In the genomic region with DNA sequence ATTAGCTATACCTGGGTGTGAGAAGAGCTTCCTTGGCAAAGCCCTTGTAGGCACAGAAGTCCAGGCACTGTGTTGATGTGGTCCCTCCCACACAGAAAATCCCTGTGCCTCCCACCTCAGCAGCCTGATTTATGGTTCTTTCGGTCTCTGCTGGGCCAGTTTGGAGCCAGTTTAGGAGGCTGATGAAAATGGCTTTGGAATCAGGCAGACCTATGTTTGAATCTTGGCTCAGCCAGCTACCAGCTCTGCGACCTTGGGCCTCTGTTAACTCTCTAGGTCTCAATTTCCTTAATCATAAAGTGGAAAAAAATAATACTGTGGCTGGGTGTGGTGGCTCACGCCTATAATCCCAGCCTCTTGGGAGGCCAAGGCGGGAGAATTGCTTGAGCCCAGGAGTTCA, we compare ENCODE assay signal across 1 cellular context.
TF ChIP-seq lines count a peak whose summit lies in the region.

No MANE protein-coding gene starts in this region.

TF ChIP-seq in HepG2, 621 proteins besides CTCF, POLR2A, EP300 and RAD21 (continued from another document):
- TF ChIP-seq, protein P1, sequence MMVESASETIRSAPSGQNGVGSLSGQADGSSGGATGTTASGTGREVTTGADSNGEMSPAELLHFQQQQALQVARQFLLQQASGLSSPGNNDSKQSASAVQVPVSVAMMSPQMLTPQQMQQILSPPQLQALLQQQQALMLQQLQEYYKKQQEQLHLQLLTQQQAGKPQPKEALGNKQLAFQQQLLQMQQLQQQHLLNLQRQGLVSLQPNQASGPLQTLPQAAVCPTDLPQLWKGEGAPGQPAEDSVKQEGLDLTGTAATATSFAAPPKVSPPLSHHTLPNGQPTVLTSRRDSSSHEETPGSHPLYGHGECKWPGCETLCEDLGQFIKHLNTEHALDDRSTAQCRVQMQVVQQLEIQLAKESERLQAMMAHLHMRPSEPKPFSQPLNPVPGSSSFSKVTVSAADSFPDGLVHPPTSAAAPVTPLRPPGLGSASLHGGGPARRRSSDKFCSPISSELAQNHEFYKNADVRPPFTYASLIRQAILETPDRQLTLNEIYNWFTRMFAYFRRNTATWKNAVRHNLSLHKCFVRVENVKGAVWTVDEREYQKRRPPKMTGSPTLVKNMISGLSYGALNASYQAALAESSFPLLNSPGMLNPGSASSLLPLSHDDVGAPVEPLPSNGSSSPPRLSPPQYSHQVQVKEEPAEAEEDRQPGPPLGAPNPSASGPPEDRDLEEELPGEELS (CRISPR knock-in tag; IDR thresholded peaks at IDR 0.05), result no peak
- no peak for TF ChIP-seq KIAA2018 (CRISPR knock-in tag; IDR thresholded peaks at IDR 0.05; ENCODE audit: borderline replicate concordance)
- no peak for TF ChIP-seq ZBTB21 (CRISPR knock-in tag; IDR thresholded peaks at IDR 0.05)
- TF ChIP-seq, protein P2, sequence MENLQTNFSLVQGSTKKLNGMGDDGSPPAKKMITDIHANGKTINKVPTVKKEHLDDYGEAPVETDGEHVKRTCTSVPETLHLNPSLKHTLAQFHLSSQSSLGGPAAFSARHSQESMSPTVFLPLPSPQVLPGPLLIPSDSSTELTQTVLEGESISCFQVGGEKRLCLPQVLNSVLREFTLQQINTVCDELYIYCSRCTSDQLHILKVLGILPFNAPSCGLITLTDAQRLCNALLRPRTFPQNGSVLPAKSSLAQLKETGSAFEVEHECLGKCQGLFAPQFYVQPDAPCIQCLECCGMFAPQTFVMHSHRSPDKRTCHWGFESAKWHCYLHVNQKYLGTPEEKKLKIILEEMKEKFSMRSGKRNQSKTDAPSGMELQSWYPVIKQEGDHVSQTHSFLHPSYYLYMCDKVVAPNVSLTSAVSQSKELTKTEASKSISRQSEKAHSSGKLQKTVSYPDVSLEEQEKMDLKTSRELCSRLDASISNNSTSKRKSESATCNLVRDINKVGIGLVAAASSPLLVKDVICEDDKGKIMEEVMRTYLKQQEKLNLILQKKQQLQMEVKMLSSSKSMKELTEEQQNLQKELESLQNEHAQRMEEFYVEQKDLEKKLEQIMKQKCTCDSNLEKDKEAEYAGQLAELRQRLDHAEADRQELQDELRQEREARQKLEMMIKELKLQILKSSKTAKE (CRISPR knock-in tag; IDR thresholded peaks at IDR 0.05; ENCODE audit: borderline replicate concordance), result no peak
- TF ChIP-seq ATF7-NPFF (CRISPR knock-in tag; IDR thresholded peaks at IDR 0.05; ENCODE audit: low read depth), result no peak
- no peak for TF ChIP-seq JUND (CRISPR knock-in tag; IDR thresholded peaks at IDR 0.05)
